10 cellular contexts compared by ENCODE assay signal in the genomic region with DNA sequence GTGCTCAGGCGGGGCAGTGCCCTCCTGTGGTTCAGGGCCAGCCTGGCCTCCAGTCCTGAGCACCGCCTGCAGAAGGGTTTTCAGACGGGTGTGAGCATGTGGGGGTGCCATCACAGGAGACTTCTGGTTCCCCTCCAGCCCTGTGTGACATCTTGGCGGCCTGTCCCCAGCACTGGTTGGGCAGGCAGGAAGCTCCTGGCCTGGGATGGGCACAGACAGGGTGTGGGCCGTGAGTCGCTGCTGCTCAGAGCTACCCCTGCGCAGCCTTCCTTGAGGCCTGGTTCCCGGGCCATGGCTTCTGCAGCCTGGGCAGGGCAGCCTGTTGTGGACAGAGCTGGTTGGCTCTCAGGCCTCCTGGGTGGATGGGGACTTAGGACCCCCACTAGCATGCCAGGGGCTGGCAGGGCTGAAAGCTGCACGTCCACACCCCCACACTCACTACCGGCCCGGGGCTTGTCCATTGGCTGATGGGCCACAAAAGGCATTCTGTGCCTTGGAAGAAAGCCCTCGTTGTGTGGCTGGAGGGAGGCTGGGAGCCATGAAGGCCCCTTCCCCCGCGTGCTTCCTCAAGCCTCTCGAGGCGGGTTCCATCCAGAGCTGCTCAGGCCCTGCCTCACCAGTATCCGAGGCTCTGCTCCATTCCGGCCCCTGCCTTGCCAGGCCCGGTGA. TPM values are rescaled to one million over a fixed set of nuclear protein-coding genes. Genes with fewer than 3 reads are reported as not detected.
DNase-seq lines count a peak whose midpoint lies in the region; ATAC-seq lines count a peak whose summit lies in the region.
"Had no signal": no experiment of that assay in that cellular context is flagged by ENCODE, and none has a peak within 500 bp of the region (broad histone marks: within the 10 kb centered on the region; RNA-seq: fewer than 3 reads in every experiment).

No MANE protein-coding gene starts in this region.

- DNase-seq in Right ventricle myocardium inferior (ENCODE audit: missing footprints) (no peak), cardiac septum (ENCODE audit: low spot score) (no peak), ecto neural progenitor cell (ENCODE audit: low spot score) (peak; percentile 67), KG1 (lab: John Stamatoyannopoulos, UW) (no peak), dermis blood vessel endothelial cell (no peak)
- DNase-seq: brain microvascular endothelial cell, T-cell had no signal

- no peaks in the 10 kb centered on the region for H3K36me3 ChIP-seq in muscle layer of colon (ENCODE audit: insufficient read depth, low read length)
- no peaks in the 10 kb centered on the region for H3K36me3 ChIP-seq in urinary bladder (ENCODE audit: insufficient read depth)
- H3K36me3 ChIP-seq: brain microvascular endothelial cell had no signal

- intact Hi-C loops in Right ventricle myocardium inferior (cut with DNase I): no loop called here
- intact Hi-C loops in cardiac septum (cut with DNase I): no loop called here

- H3K27me3 ChIP-seq in muscle layer of colon (ENCODE audit: control insufficient read depth in 1 of 2, insufficient read depth in 2 of 2, low read length in 2 of 2): no peaks in the 10 kb centered on the region
- H3K27me3 ChIP-seq: brain microvascular endothelial cell had no signal

- H3K9me3 ChIP-seq in muscle layer of colon (ENCODE audit: low read length): no peaks in the 10 kb centered on the region

- H3K4me1 ChIP-seq in muscle layer of colon (ENCODE audit: insufficient read depth, low read length) (peaks cover 67% of the 10 kb centered on the region), urinary bladder (ENCODE audit: insufficient read depth) (no peaks in the 10 kb centered on the region)

- H3K27ac ChIP-seq in muscle layer of colon (ENCODE audit: low read depth, low read length): peak overlapping the region; percentile 14
- H3K27ac ChIP-seq in urinary bladder (ENCODE audit: low read depth): peak overlapping the region; percentile 53
- H3K27ac ChIP-seq: brain microvascular endothelial cell had no signal

- peak; percentile 8 for ATAC-seq in Right ventricle myocardium inferior
- ATAC-seq in GM21367 (IDR thresholded peaks at IDR 0.05; ENCODE audit: unreplicated experiment): no peak
- ATAC-seq: T-cell had no signal

- H3K9ac ChIP-seq in muscle layer of colon (ENCODE audit: low read length): no peak overlapping the region

- 72% methylated on average over 19 of the region's 19 CpGs for WGBS in urinary bladder

- H3K4me3 ChIP-seq in muscle layer of colon (ENCODE audit: low read depth in 1 of 2, low read length in 2 of 2): no peak overlapping the region
- H3K4me3 ChIP-seq in urinary bladder (ENCODE audit: low read depth, low read length): no peak overlapping the region

RNA-seq across cellular contexts. Expression of gene RXRA, which starts 58.7 kb away (rescaled TPM):
- 91.1 TPM for total RNA-seq in Right ventricle myocardium inferior
- 42.6 TPM for total RNA-seq in cardiac septum
- 19.7 TPM for total RNA-seq in urinary bladder
- polyA plus RNA-seq in urinary bladder: 70.6 TPM
- total RNA-seq in dermis blood vessel endothelial cell: 23.3 and 31.7 TPM in 2 replicates
